8 cellular contexts compared by ENCODE assay signal in genomic region chr19:41958367-41959055, GRCh38.
A peak's percentile ranks its signal among the peaks of the same experiment; 100 is the strongest.
DNase-seq lines count a peak whose midpoint lies in the region; ATAC-seq lines count a peak whose summit lies in the region.

No MANE protein-coding gene starts in this region.

- DNase-seq in NCI-H2171 (lab: John Stamatoyannopoulos, UW) (peak; percentile 44), kidney glomerular epithelial cell (lab: John Stamatoyannopoulos, UW) (peak; percentile 40), GM19238 (ENCODE audit: insufficient read length, low spot score) (no peak)
- DNase-seq in activated CD4-positive, CD25-positive, alpha-beta regulatory T cell treated with anti-CD3 and anti-CD28 coated beads, Interleukin-2, amount 50 U/mL, for 72 hours: peak; percentile 90
- DNase-seq in central memory CD8-positive, alpha-beta T cell (ENCODE audit: low spot score in 2 of 2): peak; percentile 58 to 59
- DNase-seq in stimulated activated CD4-positive, alpha-beta T cell treated with anti-CD3 and anti-CD28 coated beads, Interleukin-1b, Interleukin-23, amount 100 ng/mL, for 1 hour (ENCODE audit: low read depth in 2 of 2): peak; percentile 47 to 82

- H3K4me1 Mint-ChIP-seq in central memory CD8-positive, alpha-beta T cell: peaks cover 19% of the 10 kb centered on the region

- no peaks in the 10 kb centered on the region for H3K9me3 Mint-ChIP-seq in central memory CD8-positive, alpha-beta T cell

- peak; percentile 40 for ATAC-seq in HG02623 (IDR thresholded peaks at IDR 0.05; ENCODE audit: unreplicated experiment)
- ATAC-seq in central memory CD8-positive, alpha-beta T cell (replicated peaks; ENCODE audit: extremely low read depth, poor library complexity, severe bottlenecking): peak; percentile 57

- H3K27ac Mint-ChIP-seq in central memory CD8-positive, alpha-beta T cell (ENCODE audit: low read depth): peak overlapping the region; percentile 56

- no peaks in the 10 kb centered on the region for H3K27me3 Mint-ChIP-seq in central memory CD8-positive, alpha-beta T cell

- H3K9ac ChIP-seq in ES-I3 (ENCODE audit: low read depth, low read length): peak overlapping the region; percentile 88

- H3K36me3 ChIP-seq in ES-I3 (ENCODE audit: insufficient read depth, low read length): no peaks in the 10 kb centered on the region

- H3K9me3 ChIP-seq in ES-I3 (ENCODE audit: control insufficient read depth, insufficient read depth, low read length): no peaks in the 10 kb centered on the region

- H3K36me3 Mint-ChIP-seq in central memory CD8-positive, alpha-beta T cell (ENCODE audit: insufficient read depth): peaks cover 3% of the 10 kb centered on the region

- H3K4me1 ChIP-seq in ES-I3 (ENCODE audit: insufficient read depth, low read length): peaks cover 5% of the 10 kb centered on the region; the same call in 1 of the 2 replicates

- H3K4me3 Mint-ChIP-seq in central memory CD8-positive, alpha-beta T cell: peak overlapping the region; percentile 83
